In genomic region chr10:14945097-14945496, GRCh38 we compare ENCODE assay signal across 18 cellular contexts. TPM values are rescaled to one million over a fixed set of nuclear protein-coding genes. Genes with fewer than 3 reads are reported as not detected.
"Had no signal": no experiment of that assay in that cellular context is flagged by ENCODE, and none has a peak within 500 bp of the region (broad histone marks: within the 10 kb centered on the region; RNA-seq: fewer than 3 reads in every experiment).

No MANE protein-coding gene starts in this region.

- H3K27me3 ChIP-seq: adrenal gland, right atrium auricular region had no signal

- H3K27ac ChIP-seq: adrenal gland, left ventricle myocardium inferior, right atrium auricular region, WERI-Rb-1 had no signal

- H3K4me1 ChIP-seq: adrenal gland, left ventricle myocardium inferior, right atrium auricular region had no signal

- H3K4me3 ChIP-seq: adrenal gland, left ventricle myocardium inferior, right atrium auricular region had no signal

- H3K36me3 ChIP-seq: WERI-Rb-1 had no signal

- H3K9me3 ChIP-seq: adrenal gland, left ventricle myocardium inferior, right atrium auricular region had no signal

- DNase-seq: activated CD4-positive, alpha-beta memory T cell treated with anti-CD3 and anti-CD28 coated beads, Interleukin-2, amount 10 ng/mL, durations not matched to agents 7 days and 5 days; activated effector memory CD4-positive, alpha-beta T cell treated with Interleukin-2 at 50 U/mL for 16 hours; activated T-cell treated with anti-CD3 and anti-CD28 coated beads, Interleukin-2, amount 50 U/mL, for 4 hours; central memory CD4-positive, alpha-beta T cell; cortex of kidney; effector CD4-positive, alpha-beta T cell; islet precursor cell; left ventricle myocardium inferior; mesenchymal stem cell; natural killer cell; posterior cingulate gyrus; stimulated activated naive CD8-positive, alpha-beta T cell treated with anti-CD3 and anti-CD28 coated beads, Interleukin-15, amount 100 ng/mL, for 72 hours; WERI-Rb-1 had no signal

RNA-seq across cellular contexts. Expression of gene MEIG1, which starts 14.1 kb away (rescaled TPM):
- total RNA-seq: activated T-cell treated with anti-CD3 and anti-CD28 coated beads, Interleukin-2, amount 50 U/mL, for 4 hours; left ventricle myocardium inferior; natural killer cell; right atrium auricular region; T-helper 1 cell treated with Interleukin-12 subunit alpha and Interleukin-12 subunit beta and Interleukin-4 antibody, amounts not matched to agents 30 ng/mL and 1 ng/mL, for 36 hours; temporal lobe had no signal
- polyA plus RNA-seq: fibroblast of lung had no signal
